ENCODE assay signal across 6 cellular contexts in genomic region chr20:58483051-58483450, GRCh38. TPM values are rescaled to one million over a fixed set of nuclear protein-coding genes. Genes with fewer than 3 reads are reported as not detected.
"Had no signal": no experiment of that assay in that cellular context is flagged by ENCODE, and none has a peak within 500 bp of the region (broad histone marks: within the 10 kb centered on the region; RNA-seq: fewer than 3 reads in every experiment).

No MANE protein-coding gene starts in this region.

- H3K4me3 ChIP-seq: GM23248, K562 had no signal

- DNase-seq: GOT3, H7 had no signal

- H3K9ac ChIP-seq: GM23248 had no signal

- H3K27ac ChIP-seq: GM23248 had no signal

- H2AFZ ChIP-seq: GM23248 had no signal

- ATAC-seq: HCT116 had no signal

RNA-seq across cellular contexts. Expression of gene APCDD1L, which starts 32.1 kb away (rescaled TPM):
- total RNA-seq: HT-29, K562 had no signal
- polyA plus RNA-seq: K562 had no signal
